9 cellular contexts compared by ENCODE assay signal in the genomic region with DNA sequence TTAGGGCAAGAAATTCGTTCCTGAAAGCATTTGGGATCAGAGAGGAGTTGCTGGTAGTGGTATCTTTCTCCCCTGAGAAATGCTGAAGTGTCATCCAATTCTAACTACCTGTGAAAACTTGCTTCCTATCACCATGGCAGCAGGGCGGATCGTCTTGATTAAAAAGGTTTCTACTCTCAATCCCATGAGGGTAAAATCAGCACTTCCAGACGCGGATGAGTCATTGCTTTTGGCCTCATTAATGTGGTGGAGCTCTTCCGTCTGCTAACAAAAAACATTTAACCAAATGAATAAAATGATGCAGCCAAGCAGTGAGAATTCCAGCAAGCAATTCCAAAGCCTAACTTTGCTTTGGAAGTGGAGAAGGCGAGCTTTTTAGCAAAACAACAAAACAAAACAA.
DNase-seq lines count a peak whose midpoint lies in the region; ATAC-seq, FAIRE-seq and TF ChIP-seq lines count a peak whose summit lies in the region.
"Had no signal": no experiment of that assay in that cellular context is flagged by ENCODE, and none has a peak within 500 bp of the region (broad histone marks: within the 10 kb centered on the region; RNA-seq: fewer than 3 reads in every experiment).

No MANE protein-coding gene starts in this region.

- no peak for FAIRE-seq in small intestine (lab: Jason Lieb, UNC)

- POLR2A ChIA-PET in activated CD4-positive, alpha-beta T cell treated with anti-CD3 and anti-CD28 coated beads for 36 hours (lab: Charles Lee) = no interaction called here
- POLR2A ChIA-PET in CD8-positive, alpha-beta T cell (lab: Charles Lee) = no interaction called here

- H3K4me3 ChIP-seq in right atrium auricular region (no peak overlapping the region), testis (no peak overlapping the region), small intestine (ENCODE audit: low read depth in 1 of 2, low read length in 2 of 2) (no peak overlapping the region)
- H3K4me3 ChIP-seq in CD8-positive, alpha-beta T cell (ENCODE audit: low read depth, low read length) = no peak overlapping the region

- H3K9me3 ChIP-seq in right atrium auricular region = no peaks in the 10 kb centered on the region
- H3K9me3 ChIP-seq in testis = no peaks in the 10 kb centered on the region
- no peaks in the 10 kb centered on the region for H3K9me3 ChIP-seq in small intestine (ENCODE audit: control insufficient read depth, low read depth)
- H3K9me3 ChIP-seq in CD8-positive, alpha-beta T cell (ENCODE audit: low read length) = no peaks in the 10 kb centered on the region

- H3K4me1 ChIP-seq in right atrium auricular region (peaks cover 0 to 18% of the 10 kb centered on the region in 2 donors), testis (peaks cover 7% of the 10 kb centered on the region), small intestine (ENCODE audit: control insufficient read depth in 2 of 2, insufficient read depth in 1 of 2, low read depth in 1 of 2, low read length in 1 of 2) (no peaks in the 10 kb centered on the region)
- H3K4me1 ChIP-seq in CD8-positive, alpha-beta T cell (ENCODE audit: insufficient read depth, low read length) = no peaks in the 10 kb centered on the region

- no peak for TF ChIP-seq POLR2A in testis (IDR thresholded peaks at IDR 0.05)

- peaks cover 14% of the 10 kb centered on the region for H3K4me1 Mint-ChIP-seq in activated CD4-positive, alpha-beta T cell treated with anti-CD3 and anti-CD28 coated beads for 36 hours
- peaks cover 7% of the 10 kb centered on the region for H3K4me1 Mint-ChIP-seq in CD8-positive, alpha-beta T cell (ENCODE audit: low read depth)

- TF ChIP-seq CTCF in right atrium auricular region (IDR thresholded peaks at IDR 0.05) = no peak
- TF ChIP-seq CTCF in testis (IDR thresholded peaks at IDR 0.05) = no peak
- TF ChIP-seq CTCF in CD8-positive, alpha-beta T cell (IDR thresholded peaks at IDR 0.05) = no peak

- no peaks in the 10 kb centered on the region for H3K36me3 Mint-ChIP-seq in activated CD4-positive, alpha-beta T cell treated with anti-CD3 and anti-CD28 coated beads for 36 hours (ENCODE audit: low read depth)
- no peaks in the 10 kb centered on the region for H3K36me3 Mint-ChIP-seq in CD8-positive, alpha-beta T cell

- WGBS in testis, 2 donors = 28 to 37% methylated on average over 7 of the region's 7 CpGs
- 57 to 72% (median 63%) methylated on average over 7 of the region's 7 CpGs for WGBS in small intestine, 3 donors

- peak; percentile 20 for DNase-seq in activated CD4-positive, alpha-beta T cell treated with anti-CD3 and anti-CD28 coated beads for 36 hours
- DNase-seq in activated CD4-positive, alpha-beta T cell treated with anti-CD3 and anti-CD28 coated beads for 1 hour = no peak
- DNase-seq in SW480 (ENCODE audit: low spot score) (peak; percentile 62), right atrium auricular region (ENCODE audit: low spot score) (peak; percentile 83), testis (peak; percentile 33), NCI-H2029 treated with DMSO at 0.1 percent for 48 hours (lab: John Stamatoyannopoulos, UW) (no peak), small intestine (no peak)
- DNase-seq in CD8-positive, alpha-beta T cell = no peak

- H3K4me3 Mint-ChIP-seq in activated CD4-positive, alpha-beta T cell treated with anti-CD3 and anti-CD28 coated beads for 36 hours = no peak overlapping the region
- no peak overlapping the region for H3K4me3 Mint-ChIP-seq in CD8-positive, alpha-beta T cell

- H3K27ac ChIP-seq in right atrium auricular region = peak overlapping the region; percentile 37 to 62
- H3K27ac ChIP-seq in testis = peak overlapping the region in 1 of 2 donors; percentile 16
- peak overlapping the region in 1 of 2 donors; percentile 70 for H3K27ac ChIP-seq in small intestine (ENCODE audit: low read depth in 1 of 2, low read length in 1 of 2)
- no peak overlapping the region for H3K27ac ChIP-seq in CD8-positive, alpha-beta T cell (ENCODE audit: low read depth, low read length)

- CTCF ChIA-PET in activated CD4-positive, alpha-beta T cell treated with anti-CD3 and anti-CD28 coated beads for 36 hours (lab: Charles Lee) = no interaction called here
- CTCF ChIA-PET in CD8-positive, alpha-beta T cell (lab: Charles Lee) = no interaction called here

- intact Hi-C loops in activated CD4-positive, alpha-beta T cell treated with anti-CD3 and anti-CD28 coated beads for 36 hours (cut with DNase I, micrococcal nuclease) = no loop called here
- intact Hi-C loops in testis (cut with DNase I; ENCODE audit: low total_unique reads) = no loop called here
- intact Hi-C loops in CD8-positive, alpha-beta T cell (cut with DNase I, micrococcal nuclease) = no loop called here

- peak; percentile 51 for ATAC-seq in activated CD4-positive, alpha-beta T cell treated with anti-CD3 and anti-CD28 coated beads for 36 hours
- no peak for ATAC-seq in CD8-positive, alpha-beta T cell

- peaks cover 5% of the 10 kb centered on the region for H3K27me3 Mint-ChIP-seq in activated CD4-positive, alpha-beta T cell treated with anti-CD3 and anti-CD28 coated beads for 36 hours
- H3K27me3 Mint-ChIP-seq in CD8-positive, alpha-beta T cell (ENCODE audit: low read depth) = peaks cover 5% of the 10 kb centered on the region

- no peaks in the 10 kb centered on the region for H3K27me3 ChIP-seq in right atrium auricular region
- no peaks in the 10 kb centered on the region for H3K27me3 ChIP-seq in testis
- H3K27me3 ChIP-seq in small intestine (ENCODE audit: control insufficient read depth in 2 of 2, insufficient read depth in 2 of 2, low read length in 2 of 2) = no peaks in the 10 kb centered on the region
- no peaks in the 10 kb centered on the region for H3K27me3 ChIP-seq in CD8-positive, alpha-beta T cell (ENCODE audit: insufficient read depth, low read length)

- H3K27ac Mint-ChIP-seq in activated CD4-positive, alpha-beta T cell treated with anti-CD3 and anti-CD28 coated beads for 36 hours = no peak overlapping the region
- no peak overlapping the region for H3K27ac Mint-ChIP-seq in CD8-positive, alpha-beta T cell
- H3K27ac Mint-ChIP-seq: CD4-positive, alpha-beta memory T cell had no signal

- H3K36me3 ChIP-seq in right atrium auricular region (no peaks in the 10 kb centered on the region), testis (ENCODE audit: low read depth, missing control alignments) (no peaks in the 10 kb centered on the region), small intestine (ENCODE audit: control insufficient read depth in 2 of 2, insufficient read depth in 2 of 2, low read length in 2 of 2) (no peaks in the 10 kb centered on the region)
- no peaks in the 10 kb centered on the region for H3K36me3 ChIP-seq in CD8-positive, alpha-beta T cell (ENCODE audit: insufficient read depth, low read length)

- H3K9me3 Mint-ChIP-seq in activated CD4-positive, alpha-beta T cell treated with anti-CD3 and anti-CD28 coated beads for 36 hours (ENCODE audit: low read depth) = no peaks in the 10 kb centered on the region
- H3K9me3 Mint-ChIP-seq in CD8-positive, alpha-beta T cell = no peaks in the 10 kb centered on the region

Comparison
In these comparisons a context has a peak if more than half of its experiments do, and no peak if none do; other contexts are left out.
1. DNase-seq: peak in activated CD4-positive, alpha-beta T cell treated with anti-CD3 and anti-CD28 coated beads for 36 hours (single experiment), SW480 (single experiment), right atrium auricular region (single experiment) and testis (single experiment); none in activated CD4-positive, alpha-beta T cell treated with anti-CD3 and anti-CD28 coated beads for 1 hour (single experiment), NCI-H2029 treated with DMSO at 0.1 percent for 48 hours (single experiment), small intestine (single experiment) and CD8-positive, alpha-beta T cell (0 of 7).